In the genomic region with DNA sequence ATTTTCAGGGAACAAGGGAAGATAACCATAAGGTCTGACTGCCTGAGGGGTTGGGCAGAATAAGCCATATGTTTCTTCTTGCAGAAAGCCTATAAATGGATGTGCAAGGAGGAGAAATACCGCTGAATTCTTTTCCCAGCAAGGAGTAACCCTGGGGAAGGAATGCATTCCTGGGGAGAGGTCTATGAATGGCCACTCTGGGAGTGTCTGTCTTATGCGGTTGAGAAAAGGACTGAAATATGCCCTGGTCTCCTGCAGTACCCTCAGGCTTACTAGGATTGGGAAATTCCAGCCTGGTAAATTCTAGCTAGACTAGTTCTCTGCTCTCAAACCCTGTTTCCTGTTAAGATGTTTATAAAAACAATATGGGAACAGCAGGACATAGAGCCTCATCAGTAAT, we compare ENCODE assay signal across 12 cellular contexts. TPM values are rescaled to one million over a fixed set of nuclear protein-coding genes. Genes with fewer than 3 reads are reported as not detected.
"Had no signal": no experiment of that assay in that cellular context is flagged by ENCODE, and none has a peak within 500 bp of the region (broad histone marks: within the 10 kb centered on the region; RNA-seq: fewer than 3 reads in every experiment).

No MANE protein-coding gene starts in this region.

RNA-seq across cellular contexts. Expression of a gene that starts 32.7 kb away (rescaled TPM):
- total RNA-seq: kidney epithelial cell; left ventricle myocardium inferior; naive thymus-derived CD8-positive, alpha-beta T cell; neural crest cell; occipital lobe; osteocyte; posterior vena cava; skeletal muscle tissue; smooth muscle cell; thyroid gland; upper lobe of right lung had no signal
- polyA plus RNA-seq: naive thymus-derived CD8-positive, alpha-beta T cell; psoas muscle; smooth muscle cell had no signal
